Comparison of ENCODE assay signal across 10 cellular contexts in genomic region chr1:78068681-78069283, GRCh38.
"Had no signal": no experiment of that assay in that cellular context is flagged by ENCODE, and none has a peak within 500 bp of the region (broad histone marks: within the 10 kb centered on the region; RNA-seq: fewer than 3 reads in every experiment).

No MANE protein-coding gene starts in this region.

- H3K27ac ChIP-seq: left lung, upper lobe of right lung had no signal

- H3K4me3 ChIP-seq: left lung, upper lobe of right lung had no signal

- H3K9me3 ChIP-seq: left lung, upper lobe of right lung had no signal

- DNase-seq: activated effector memory CD4-positive, alpha-beta T cell treated with Interleukin-2 at 50 U/mL for 16 hours; activated naive CD8-positive, alpha-beta T cell treated with anti-CD3 and anti-CD28 coated beads for 36 hours; activated T-cell treated with anti-CD3 and anti-CD28 coated beads, Interleukin-2, amount 50 U/mL, for 1 hour; glutamatergic neuron; left lung; mesendoderm; retina; stimulated activated CD4-positive, alpha-beta T cell treated with anti-CD3 and anti-CD28 coated beads, Interleukin-2, amount 100 ng/mL, for 24 hours; stimulated activated naive CD4-positive, alpha-beta T cell; upper lobe of right lung had no signal

- H3K27me3 ChIP-seq: left lung, upper lobe of right lung had no signal

- H3K36me3 ChIP-seq: left lung, upper lobe of right lung had no signal

- ATAC-seq: left lung, upper lobe of right lung had no signal

- H3K4me1 ChIP-seq: left lung, upper lobe of right lung had no signal
